In genomic region chr9:20219437-20219836, GRCh38 we compare ENCODE assay signal across 14 cellular contexts.
"Had no signal": no experiment of that assay in that cellular context is flagged by ENCODE, and none has a peak within 500 bp of the region (broad histone marks: within the 10 kb centered on the region; RNA-seq: fewer than 3 reads in every experiment).

No MANE protein-coding gene starts in this region.

- DNase-seq: activated CD4-positive, alpha-beta T cell treated with anti-CD3 and anti-CD28 coated beads, Interleukin-2, amount 50 U/mL, for 48 hours; activated naive CD4-positive, alpha-beta T cell treated with anti-CD3 and anti-CD28 coated beads for 36 hours; activated naive CD8-positive, alpha-beta T cell treated with anti-CD3 and anti-CD28 coated beads, Interleukin-2, amount 10 ng/mL, durations not matched to agents 7 days and 5 days; activated T-cell treated with anti-CD3 and anti-CD28 coated beads, Interleukin-2, amount 50 U/mL, for 48 hours; amniotic stem cell; heart left ventricle; left cardiac atrium; naive thymus-derived CD8-positive, alpha-beta T cell; stimulated activated CD4-positive, alpha-beta T cell treated with anti-CD3 and anti-CD28 coated beads, Interleukin-12 subunit alpha, Interleukin-12 subunit beta, amount 100 ng/mL, for 4 hours; substantia nigra had no signal

- H3K4me2 ChIP-seq: neural progenitor cell had no signal

- H3K27ac ChIP-seq: coronary artery, heart left ventricle, neural progenitor cell, tibial nerve had no signal

- H3K4me3 ChIP-seq: coronary artery, heart left ventricle, lung, neural progenitor cell, tibial nerve had no signal

- H2AFZ ChIP-seq: neural progenitor cell had no signal

- H3K9ac ChIP-seq: neural progenitor cell had no signal

- H3K36me3 ChIP-seq: heart left ventricle, neural progenitor cell, tibial nerve had no signal

- H3K9me3 ChIP-seq: heart left ventricle, tibial nerve had no signal

- H3K4me1 ChIP-seq: heart left ventricle, neural progenitor cell, tibial nerve had no signal

- H3K27me3 ChIP-seq: heart left ventricle, neural progenitor cell, tibial nerve had no signal

- ATAC-seq: heart left ventricle; left cardiac atrium; naive thymus-derived CD8-positive, alpha-beta T cell had no signal
